ENCODE assay signal across 20 cellular contexts in genomic region chr2:128391679-128392078, GRCh38.
"Had no signal": no experiment of that assay in that cellular context is flagged by ENCODE, and none has a peak within 500 bp of the region (broad histone marks: within the 10 kb centered on the region; RNA-seq: fewer than 3 reads in every experiment).

No MANE protein-coding gene starts in this region.

- H3K9me3 ChIP-seq: esophagus muscularis mucosa, mucosa of descending colon, neutrophil, right atrium auricular region, sigmoid colon, tibial artery, upper lobe of left lung, uterus had no signal

- H3K36me3 ChIP-seq: esophagus muscularis mucosa, neutrophil, right atrium auricular region, sigmoid colon, tibial artery, upper lobe of left lung, uterus had no signal

- H3K27me3 ChIP-seq: esophagus muscularis mucosa, hepatocyte, neutrophil, right atrium auricular region, sigmoid colon, tibial artery, upper lobe of left lung, uterus had no signal

- H3K36me3 Mint-ChIP-seq: naive thymus-derived CD8-positive, alpha-beta T cell; stimulated activated naive B cell treated with anti-CD40 and anti-IgM and Interleukin-4, amounts not matched to agents 10 μg/mL and 1 μg/mL and 100 μg/mL, for 72 hours had no signal

- H3K27ac Mint-ChIP-seq: effector memory CD8-positive, alpha-beta T cell; naive thymus-derived CD8-positive, alpha-beta T cell; stimulated activated naive B cell treated with anti-CD40 and anti-IgM and Interleukin-4, amounts not matched to agents 10 μg/mL and 1 μg/mL and 100 μg/mL, for 72 hours had no signal

- ATAC-seq: effector memory CD8-positive, alpha-beta T cell; left lobe of liver; mucosa of descending colon; naive thymus-derived CD8-positive, alpha-beta T cell; stimulated activated naive B cell treated with anti-CD40 and anti-IgM and Interleukin-4, amounts not matched to agents 10 μg/mL and 1 μg/mL and 100 μg/mL, for 72 hours had no signal

- H3K27me3 Mint-ChIP-seq: stimulated activated naive B cell treated with anti-CD40 and anti-IgM and Interleukin-4, amounts not matched to agents 10 μg/mL and 1 μg/mL and 100 μg/mL, for 72 hours had no signal

- H3K4me1 Mint-ChIP-seq: naive thymus-derived CD8-positive, alpha-beta T cell; stimulated activated naive B cell treated with anti-CD40 and anti-IgM and Interleukin-4, amounts not matched to agents 10 μg/mL and 1 μg/mL and 100 μg/mL, for 72 hours had no signal

- H3K4me3 Mint-ChIP-seq: effector memory CD8-positive, alpha-beta T cell; naive thymus-derived CD8-positive, alpha-beta T cell; stimulated activated naive B cell treated with anti-CD40 and anti-IgM and Interleukin-4, amounts not matched to agents 10 μg/mL and 1 μg/mL and 100 μg/mL, for 72 hours had no signal

- H2AFZ ChIP-seq: hepatocyte had no signal

- DNase-seq: effector memory CD8-positive, alpha-beta T cell; foreskin melanocyte; head of caudate nucleus; kidney glomerular epithelial cell; mammary epithelial cell; stimulated activated CD4-positive, alpha-beta T cell treated with anti-CD3 and anti-CD28 coated beads, Interleukin-2, amount 100 ng/mL, for 24 hours; stimulated activated CD4-positive, alpha-beta T cell treated with anti-CD3 and anti-CD28 coated beads, Interleukin-4, amount 100 ng/mL, for 4 hours; stimulated activated naive B cell treated with anti-CD40 and anti-IgM and Interleukin-4, amounts not matched to agents 10 μg/mL and 1 μg/mL and 100 μg/mL, for 72 hours; upper lobe of left lung had no signal

- H3K27ac ChIP-seq: epithelial cell of prostate, esophagus muscularis mucosa, hepatocyte, neutrophil, right atrium auricular region, sigmoid colon, tibial artery, upper lobe of left lung, uterus had no signal

- H3K79me2 ChIP-seq: hepatocyte had no signal

- H3K4me1 ChIP-seq: esophagus muscularis mucosa, right atrium auricular region, upper lobe of left lung, uterus had no signal

- H3K4me3 ChIP-seq: esophagus muscularis mucosa, hepatocyte, mucosa of descending colon, right atrium auricular region, sigmoid colon, tibial artery, upper lobe of left lung, uterus had no signal

- H3K9me3 Mint-ChIP-seq: effector memory CD8-positive, alpha-beta T cell; naive thymus-derived CD8-positive, alpha-beta T cell; stimulated activated naive B cell treated with anti-CD40 and anti-IgM and Interleukin-4, amounts not matched to agents 10 μg/mL and 1 μg/mL and 100 μg/mL, for 72 hours had no signal

- H3K4me2 ChIP-seq: hepatocyte had no signal
